Comparison of ENCODE assay signal across 1 cellular context in the genomic region with DNA sequence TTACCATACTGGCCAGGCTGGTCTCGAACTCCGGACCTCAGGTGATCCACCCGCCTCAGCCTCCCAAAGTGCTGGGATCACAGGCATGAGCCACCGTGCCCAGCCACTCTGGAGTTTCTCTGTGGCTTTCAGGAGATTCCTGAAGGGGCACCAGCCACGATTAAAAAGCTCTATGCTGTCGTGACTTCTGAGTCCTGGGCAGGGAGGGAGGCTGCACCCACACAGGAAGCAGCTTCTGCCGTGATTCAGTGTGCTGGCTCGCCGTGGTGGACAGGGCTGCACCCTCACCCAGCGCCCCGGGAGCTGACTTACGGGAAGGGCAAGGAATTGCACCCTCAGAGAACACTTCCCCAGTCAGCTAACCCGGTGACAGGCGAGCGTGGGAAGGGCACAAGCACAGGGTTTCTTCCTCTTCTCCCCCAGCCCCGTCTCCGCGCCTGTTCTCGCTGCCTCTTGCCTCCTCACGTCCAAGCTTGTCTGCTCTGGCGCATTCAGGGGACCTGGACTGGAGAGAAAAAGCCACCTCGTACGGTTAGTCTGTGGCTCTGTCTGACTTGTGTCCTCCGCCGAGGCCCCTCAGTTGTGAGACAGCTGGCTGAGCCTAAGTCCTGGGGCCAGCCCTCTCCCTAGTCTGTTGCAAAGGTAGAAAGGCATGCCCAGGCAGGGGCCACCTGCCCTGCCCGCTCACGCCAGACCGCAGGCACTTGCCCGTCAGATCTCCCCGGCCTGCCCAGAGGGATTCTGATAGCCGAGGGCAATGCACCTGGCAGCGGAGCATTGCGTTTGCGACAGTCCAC.
TF ChIP-seq lines count a peak whose summit lies in the region.

No MANE protein-coding gene starts in this region.

TF ChIP-seq in GM23338, 12 proteins besides CTCF, POLR2A, EP300 and RAD21 (continued from another document):
- TF ChIP-seq, protein P1, sequence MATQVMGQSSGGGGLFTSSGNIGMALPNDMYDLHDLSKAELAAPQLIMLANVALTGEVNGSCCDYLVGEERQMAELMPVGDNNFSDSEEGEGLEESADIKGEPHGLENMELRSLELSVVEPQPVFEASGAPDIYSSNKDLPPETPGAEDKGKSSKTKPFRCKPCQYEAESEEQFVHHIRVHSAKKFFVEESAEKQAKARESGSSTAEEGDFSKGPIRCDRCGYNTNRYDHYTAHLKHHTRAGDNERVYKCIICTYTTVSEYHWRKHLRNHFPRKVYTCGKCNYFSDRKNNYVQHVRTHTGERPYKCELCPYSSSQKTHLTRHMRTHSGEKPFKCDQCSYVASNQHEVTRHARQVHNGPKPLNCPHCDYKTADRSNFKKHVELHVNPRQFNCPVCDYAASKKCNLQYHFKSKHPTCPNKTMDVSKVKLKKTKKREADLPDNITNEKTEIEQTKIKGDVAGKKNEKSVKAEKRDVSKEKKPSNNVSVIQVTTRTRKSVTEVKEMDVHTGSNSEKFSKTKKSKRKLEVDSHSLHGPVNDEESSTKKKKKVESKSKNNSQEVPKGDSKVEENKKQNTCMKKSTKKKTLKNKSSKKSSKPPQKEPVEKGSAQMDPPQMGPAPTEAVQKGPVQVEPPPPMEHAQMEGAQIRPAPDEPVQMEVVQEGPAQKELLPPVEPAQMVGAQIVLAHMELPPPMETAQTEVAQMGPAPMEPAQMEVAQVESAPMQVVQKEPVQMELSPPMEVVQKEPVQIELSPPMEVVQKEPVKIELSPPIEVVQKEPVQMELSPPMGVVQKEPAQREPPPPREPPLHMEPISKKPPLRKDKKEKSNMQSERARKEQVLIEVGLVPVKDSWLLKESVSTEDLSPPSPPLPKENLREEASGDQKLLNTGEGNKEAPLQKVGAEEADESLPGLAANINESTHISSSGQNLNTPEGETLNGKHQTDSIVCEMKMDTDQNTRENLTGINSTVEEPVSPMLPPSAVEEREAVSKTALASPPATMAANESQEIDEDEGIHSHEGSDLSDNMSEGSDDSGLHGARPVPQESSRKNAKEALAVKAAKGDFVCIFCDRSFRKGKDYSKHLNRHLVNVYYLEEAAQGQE (IDR thresholded peaks at IDR 0.05; ENCODE audit: unreplicated experiment) = no peak
